Comparison of ENCODE assay signal across 22 cellular contexts in genomic region chr2:217052856-217053577, GRCh38.
A peak's percentile ranks its signal among the peaks of the same experiment; 100 is the strongest.
DNase-seq lines count a peak whose midpoint lies in the region; ATAC-seq, FAIRE-seq and TF ChIP-seq lines count a peak whose summit lies in the region.
"Had no signal": no experiment of that assay in that cellular context is flagged by ENCODE, and none has a peak within 500 bp of the region (broad histone marks: within the 10 kb centered on the region; RNA-seq: fewer than 3 reads in every experiment).

No MANE protein-coding gene starts in this region.

- H3K4me3 ChIP-seq in left ventricle myocardium inferior, result no peak overlapping the region
- H3K4me3 ChIP-seq in bronchial epithelial cell (ENCODE audit: low read depth, low read length), result no peak overlapping the region
- no peak overlapping the region for H3K4me3 ChIP-seq in aorta (ENCODE audit: low read length in 2 of 2)

- intact Hi-C loops in Right ventricle myocardium inferior (cut with DNase I) (loop anchor here (10.0 kb wide), 1 partner anchor 358 kb away; the partner anchor contains the start of gene IGFBP5), left ventricle myocardium inferior (cut with micrococcal nuclease) (no loop called here), aorta (cut with DNase I) (loop anchor here (5.0 to 10.0 kb wide), 3 partner anchors 78 to 358 kb away; partner anchors contain the start of gene IGFBP5 (in 2 of the 2))

- H3K36me3 Mint-ChIP-seq in nephron (ENCODE audit: low read depth), result no peaks in the 10 kb centered on the region
- H3K36me3 Mint-ChIP-seq: CD4-positive, CD25-positive, alpha-beta regulatory T cell had no signal

- TF ChIP-seq CTCF in left ventricle myocardium inferior (IDR thresholded peaks at IDR 0.05; ENCODE audit: borderline replicate concordance), result no peak
- no peak for TF ChIP-seq CTCF in bronchial epithelial cell (IDR thresholded peaks at IDR 0.05; ENCODE audit: insufficient read depth, low read length, severe bottlenecking)
- TF ChIP-seq CTCF in nephron (IDR thresholded peaks at IDR 0.05; ENCODE audit: unreplicated experiment in 3 of 3), result no peak

- H3K4me1 Mint-ChIP-seq in nephron, result peaks cover 70% of the 10 kb centered on the region
- H3K4me1 Mint-ChIP-seq: CD4-positive, CD25-positive, alpha-beta regulatory T cell had no signal

- H3K27ac ChIP-seq in left ventricle myocardium inferior (replicated peaks) (no peak overlapping the region), aorta (ENCODE audit: low read depth in 1 of 2, low read length in 2 of 2) (peak overlapping the region; percentile 32 to 55)
- H3K27ac ChIP-seq: HL-60 had no signal

- no peaks in the 10 kb centered on the region for H3K27me3 ChIP-seq in left ventricle myocardium inferior (ENCODE audit: low read depth)
- peaks cover 11% of the 10 kb centered on the region for H3K27me3 ChIP-seq in bronchial epithelial cell (ENCODE audit: control insufficient read depth, insufficient read depth, low read length)
- no peaks in the 10 kb centered on the region for H3K27me3 ChIP-seq in aorta (ENCODE audit: control insufficient read depth in 1 of 2, insufficient read depth in 2 of 2, low read length in 1 of 2)
- H3K27me3 ChIP-seq: BE2C had no signal

- ATAC-seq in Right ventricle myocardium inferior, result peak; percentile 38
- ATAC-seq in aorta (ENCODE audit: low FRiP score), result no peak
- no peak for ATAC-seq in GM18502 (IDR thresholded peaks at IDR 0.05; ENCODE audit: poor library complexity, unreplicated experiment)
- ATAC-seq in GM19023 (IDR thresholded peaks at IDR 0.05; ENCODE audit: unreplicated experiment), result no peak
- ATAC-seq: PC-3 had no signal

- WGBS in aorta, 2 donors, result 89 to 92% methylated on average over 2 of the region's 2 CpGs

- H3K27me3 Mint-ChIP-seq in nephron (ENCODE audit: low read depth), result no peaks in the 10 kb centered on the region

- H3K4me3 Mint-ChIP-seq in nephron, result no peak overlapping the region
- H3K4me3 Mint-ChIP-seq: CD4-positive, CD25-positive, alpha-beta regulatory T cell had no signal

- FAIRE-seq in bronchial epithelial cell (lab: Jason Lieb, UNC), result peak; percentile 58
- FAIRE-seq: D721Med had no signal

- H3K27ac Mint-ChIP-seq in nephron, result peak overlapping the region in 2 of 3 experiments; percentile 68 to 86

- DNase-seq in Right ventricle myocardium inferior (ENCODE audit: missing footprints) (no peak), left ventricle myocardium inferior (no peak), bronchial epithelial cell (ENCODE audit: low read depth) (no peak), aorta (no peak), RPMI8226 (no peak)
- DNase-seq: 8988T; ACHN; BE2C; CD4-positive, CD25-positive, alpha-beta regulatory T cell; NCI-H1092 treated with DMSO at 0.1 percent for 48 hours; NCI-H1436; NCI-H187 treated with DMSO at 0.1 percent for 48 hours; NCI-H2171 treated with DMSO at 0.1 percent for 48 hours; NCI-H345; NCI-H510A treated with DMSO at 0.1 percent for 48 hours; PC-3; SHP77 had no signal

- H3K9me3 Mint-ChIP-seq in nephron, result no peaks in the 10 kb centered on the region

- H3K4me1 ChIP-seq in left ventricle myocardium inferior (peaks cover 27% of the 10 kb centered on the region), aorta (ENCODE audit: control insufficient read depth in 1 of 2, insufficient read depth in 2 of 2, low read length in 2 of 2) (peaks cover 6 to 9% of the 10 kb centered on the region in 2 donors)

- H3K9me3 ChIP-seq in left ventricle myocardium inferior (replicated peaks) (no peaks in the 10 kb centered on the region), aorta (ENCODE audit: control insufficient read depth, low read length) (no peaks in the 10 kb centered on the region)
- H3K9me3 ChIP-seq: BE2C had no signal

- H3K36me3 ChIP-seq in left ventricle myocardium inferior, result no peaks in the 10 kb centered on the region
- H3K36me3 ChIP-seq in bronchial epithelial cell (ENCODE audit: control insufficient read depth, insufficient read depth, low read length), result no peaks in the 10 kb centered on the region
- H3K36me3 ChIP-seq in aorta (ENCODE audit: control insufficient read depth in 1 of 2, insufficient read depth in 2 of 2, low read length in 1 of 2), result no peaks in the 10 kb centered on the region
- H3K36me3 ChIP-seq: BE2C had no signal
